Comparison of ENCODE assay signal across 13 cellular contexts in the genomic region with DNA sequence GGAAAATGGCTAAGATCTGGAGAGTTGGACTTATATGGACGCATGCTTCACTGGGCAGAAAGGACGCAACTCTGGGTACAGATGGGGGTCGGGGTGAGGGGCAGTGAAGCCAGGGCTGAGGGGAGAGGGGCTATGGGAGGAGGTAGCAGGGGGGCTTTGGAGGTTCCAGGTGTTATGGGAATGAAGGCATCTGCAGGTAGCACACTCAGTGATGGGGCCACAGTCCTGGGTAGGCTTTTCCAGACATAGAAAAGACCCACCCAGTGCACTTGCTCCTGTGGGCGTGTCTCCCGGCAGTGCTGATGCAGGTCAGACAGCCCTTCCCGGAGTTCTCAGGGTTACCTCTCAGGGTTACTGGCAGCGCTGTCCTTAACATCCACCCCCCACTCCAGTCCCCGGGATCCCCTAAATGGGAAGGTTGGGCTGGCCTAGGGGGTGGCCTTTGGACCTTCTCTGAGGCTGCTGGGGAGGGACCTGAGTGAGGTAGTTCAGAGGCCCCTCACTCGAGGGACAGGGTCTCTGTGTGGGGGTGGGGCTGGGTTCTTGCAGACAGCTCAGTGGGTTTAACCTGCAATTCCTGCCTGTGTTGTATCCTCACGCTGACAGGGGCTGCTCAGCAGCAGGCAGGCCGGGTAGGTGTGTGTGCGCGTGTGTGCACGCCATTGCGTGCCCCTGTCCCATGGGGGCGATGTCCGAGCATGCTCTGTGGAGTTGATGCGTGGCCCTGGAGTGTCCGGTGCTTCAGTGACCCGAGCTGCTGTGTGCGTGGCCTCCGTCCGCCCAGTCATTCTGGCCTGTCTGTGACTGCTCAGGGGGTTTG. TPM values are rescaled to one million over a fixed set of nuclear protein-coding genes. Genes with fewer than 3 reads are reported as not detected.
DNase-seq lines count a peak whose midpoint lies in the region; ATAC-seq and TF ChIP-seq lines count a peak whose summit lies in the region.
"Had no signal": no experiment of that assay in that cellular context is flagged by ENCODE, and none has a peak within 500 bp of the region (broad histone marks: within the 10 kb centered on the region; RNA-seq: fewer than 3 reads in every experiment).

No MANE protein-coding gene starts in this region.

- H3K79me2 ChIP-seq in GM23338 (replicated peaks; ENCODE audit: insufficient read depth) (peaks cover 41% of the 10 kb centered on the region), neural progenitor cell (ENCODE audit: low read depth) (peaks cover 34% of the 10 kb centered on the region)

- H3K9me3 Mint-ChIP-seq in GM23338 (no peaks in the 10 kb centered on the region; the same call in 2 of the 3 replicates), neural progenitor cell (no peaks in the 10 kb centered on the region)
- H3K9me3 Mint-ChIP-seq: activated naive CD4-positive, alpha-beta T cell treated with anti-CD3 and anti-CD28 coated beads, Interleukin-2, amount 50 U/mL, for 72 hours had no signal

- peaks cover 47 to 100% (median 93%) of the 10 kb centered on the region in 11 experiments for H3K36me3 ChIP-seq in BLaER1 treated with 17β-estradiol and CSF1 and Interleukin-3, amounts not matched to agents 10 nM and 100 nM
- H3K36me3 ChIP-seq in GM23338 (ENCODE audit: insufficient read depth) = peaks cover 13% of the 10 kb centered on the region
- H3K36me3 ChIP-seq in neural progenitor cell = no peaks in the 10 kb centered on the region
- H3K36me3 ChIP-seq in suprapubic skin = peaks cover 48% of the 10 kb centered on the region

- peak; percentile 43 for ATAC-seq in GM23338

- DNase-seq in GM23338 (ENCODE audit: low spot score) (peak; percentile 61), cardiac fibroblast (ENCODE audit: low read depth in 2 of 2) (peak in 1 of 2 donors; percentile 24), neural progenitor cell (ENCODE audit: low spot score) (peak; percentile 31), Kasumi-1 (lab: John Stamatoyannopoulos, UW) (no peak), GM20000 (ENCODE audit: low spot score) (no peak), suprapubic skin (ENCODE audit: low spot score in 2 of 2) (no peak), NCI-H82 (lab: John Stamatoyannopoulos, UW) (no peak)
- DNase-seq: Calu3; NCI-H1105 treated with DMSO at 0.1 percent for 48 hours; NK-92 treated with Interleukin-12 subunit alpha and Interleukin-12 subunit beta, amount 100 ng/mL, for 24 hours had no signal

- H3K4me1 ChIP-seq in BLaER1 treated with 17β-estradiol and CSF1 and Interleukin-3, amounts not matched to agents 10 nM and 100 nM = peaks cover 53 to 94% (median 63%) of the 10 kb centered on the region in 10 experiments
- H3K4me1 ChIP-seq in GM23338 (ENCODE audit: insufficient read depth) (peaks cover 12% of the 10 kb centered on the region; the same call in 1 of the 2 replicates), neural progenitor cell (peaks cover 1% of the 10 kb centered on the region), suprapubic skin (peaks cover 79% of the 10 kb centered on the region)

- H3K27ac ChIP-seq in BLaER1 treated with 17β-estradiol and CSF1 and Interleukin-3, amounts not matched to agents 10 nM and 100 nM = peak overlapping the region in 6 of 11 experiments; percentile 5 to 95 (median 27); a peak in 11 of 22 replicates
- H3K27ac ChIP-seq in GM23338 (ENCODE audit: low read depth) = peak overlapping the region; percentile 50; the same call in 1 of the 2 replicates
- H3K27ac ChIP-seq in neural progenitor cell = no peak overlapping the region
- H3K27ac ChIP-seq in suprapubic skin = no peak overlapping the region

- no peaks in the 10 kb centered on the region for H3K27me3 ChIP-seq in BLaER1 treated with 17β-estradiol and CSF1 and Interleukin-3, amounts not matched to agents 10 nM and 100 nM
- H3K27me3 ChIP-seq in GM23338 (ENCODE audit: insufficient read depth) (no peaks in the 10 kb centered on the region), neural progenitor cell (no peaks in the 10 kb centered on the region), suprapubic skin (no peaks in the 10 kb centered on the region)

- WGBS in suprapubic skin = 89% methylated on average over 20 of the region's 23 CpGs

- peaks cover 34 to 100% (median 93%) of the 10 kb centered on the region in 11 experiments; a peak in 21 of 22 replicates for H4K20me1 ChIP-seq in BLaER1 treated with 17β-estradiol and CSF1 and Interleukin-3, amounts not matched to agents 10 nM and 100 nM
- peaks cover 34% of the 10 kb centered on the region for H4K20me1 ChIP-seq in GM23338 (replicated peaks; ENCODE audit: insufficient read depth)
- H4K20me1 ChIP-seq in neural progenitor cell (ENCODE audit: low read depth) = peaks cover 59% of the 10 kb centered on the region

- peaks cover 28% of the 10 kb centered on the region for H3K27me3 Mint-ChIP-seq in GM23338 (ENCODE audit: insufficient read depth, low read depth, poor library complexity)
- peaks cover 4% of the 10 kb centered on the region for H3K27me3 Mint-ChIP-seq in neural progenitor cell (ENCODE audit: insufficient read depth, low read depth)

- H3K4me2 ChIP-seq in BLaER1 treated with 17β-estradiol and CSF1 and Interleukin-3, amounts not matched to agents 10 nM and 100 nM = peak overlapping the region; percentile 91 to 100 (median 98); a peak in 21 of 22 replicates
- H3K4me2 ChIP-seq in GM23338 = no peak overlapping the region
- H3K4me2 ChIP-seq in neural progenitor cell = no peak overlapping the region

- H3K27ac Mint-ChIP-seq in GM23338 (peak overlapping the region; percentile 53; the same call in 1 of the 2 replicates), neural progenitor cell (no peak overlapping the region)
- H3K27ac Mint-ChIP-seq: activated naive CD4-positive, alpha-beta T cell treated with anti-CD3 and anti-CD28 coated beads, Interleukin-2, amount 50 U/mL, for 72 hours had no signal

- peak; percentile 53 to 62 for TF ChIP-seq CTCF in GM23338 (conservative IDR thresholded peaks at IDR 0.05; ENCODE audit: low read depth in 2 of 2)
- peak; percentile 17 for TF ChIP-seq CTCF in cardiac fibroblast (IDR thresholded peaks at IDR 0.05; ENCODE audit: low read depth, low read length)
- TF ChIP-seq CTCF in neural progenitor cell (IDR thresholded peaks at IDR 0.05) = peak; percentile 30
- TF ChIP-seq CTCF in GM20000 (IDR thresholded peaks at IDR 0.05; ENCODE audit: extremely low read depth, missing control alignments) = no peak
- no peak for TF ChIP-seq CTCF in suprapubic skin (IDR thresholded peaks at IDR 0.05)

- H3K36me3 Mint-ChIP-seq in GM23338 (ENCODE audit: low read depth) = peaks cover 41% of the 10 kb centered on the region
- H3K36me3 Mint-ChIP-seq in neural progenitor cell = peaks cover 15% of the 10 kb centered on the region

- H3K9me3 ChIP-seq in BLaER1 treated with 17β-estradiol and CSF1 and Interleukin-3, amounts not matched to agents 10 nM and 100 nM (replicated peaks in 1 of 11) = no peaks in the 10 kb centered on the region
- no peaks in the 10 kb centered on the region for H3K9me3 ChIP-seq in neural progenitor cell (ENCODE audit: low read depth)
- no peaks in the 10 kb centered on the region for H3K9me3 ChIP-seq in suprapubic skin

- no peaks in the 10 kb centered on the region for H3K9me2 ChIP-seq in GM23338 (ENCODE audit: insufficient read depth)

- H3F3A ChIP-seq in GM23338 (replicated peaks; ENCODE audit: low read depth) = peaks cover 57% of the 10 kb centered on the region
- no peaks in the 10 kb centered on the region for H3F3A ChIP-seq in neural progenitor cell (ENCODE audit: low read depth)

- H3K4me3 Mint-ChIP-seq in GM23338 (no peak overlapping the region), neural progenitor cell (no peak overlapping the region)

- peaks cover 14% of the 10 kb centered on the region; the same call in 2 of the 3 replicates for H3K4me1 Mint-ChIP-seq in GM23338
- H3K4me1 Mint-ChIP-seq in neural progenitor cell = peaks cover 8% of the 10 kb centered on the region

- no peak for TF ChIP-seq POLR2A in suprapubic skin (IDR thresholded peaks at IDR 0.05)

- TF ChIP-seq EP300 in suprapubic skin (IDR thresholded peaks at IDR 0.05) = no peak

- peak overlapping the region in 7 of 11 experiments; percentile 3 to 65 (median 33); a peak in 9 of 22 replicates for H3K9ac ChIP-seq in BLaER1 treated with 17β-estradiol and CSF1 and Interleukin-3, amounts not matched to agents 10 nM and 100 nM
- H3K9ac ChIP-seq in neural progenitor cell = no peak overlapping the region

- H3K4me3 ChIP-seq in BLaER1 treated with 17β-estradiol and CSF1 and Interleukin-3, amounts not matched to agents 10 nM and 100 nM = peak overlapping the region in 5 of 10 experiments; percentile 87 to 100 (median 99); a peak in 7 of 20 replicates
- H3K4me3 ChIP-seq in GM23338 (no peak overlapping the region), cardiac fibroblast (replicated peaks in 1 of 2; ENCODE audit: low read depth in 2 of 2, low read length in 2 of 2) (no peak overlapping the region), neural progenitor cell (no peak overlapping the region), suprapubic skin (no peak overlapping the region)

- H2AFZ ChIP-seq in GM23338 (no peak overlapping the region), neural progenitor cell (replicated peaks) (no peak overlapping the region)

TF ChIP-seq in GM23338, 12 proteins besides CTCF, POLR2A, EP300 and RAD21 (continues in another document):
- TF ChIP-seq ZNF331 (CRISPR knock-in tag; IDR thresholded peaks at IDR 0.05; ENCODE audit: low read depth) (no peak), POLR2AphosphoS5 (IDR thresholded peaks at IDR 0.05; ENCODE audit: low read depth) (no peak), NANOG (IDR thresholded peaks at IDR 0.05; ENCODE audit: borderline replicate concordance) (no peak), EZH2 (IDR thresholded peaks at IDR 0.05; ENCODE audit: low read depth, unreplicated experiment) (no peak), CREB1 (CRISPR knock-in tag; IDR thresholded peaks at IDR 0.05; ENCODE audit: low read depth) (no peak)

RNA-seq across cellular contexts. Expression of a gene that starts 6.2 kb away (rescaled TPM):
- total RNA-seq in GM23338 (2014; rRNA removed; shearing (Covaris generic)) = 132 and 141 TPM in 2 replicates
- 108 and 111 TPM in 2 replicates for polyA plus RNA-seq in GM23338 (2016; fragmentation: Nextera tagmentation; extraction: Ambion mirVana)
- total RNA-seq in neural progenitor cell (ENCODE audit: low replicate concordance) (5.2 and 21.5 TPM in 2 replicates), suprapubic skin (10 to 100 TPM; 46.3 to 73.0 (median 59.3) TPM)

RNA-seq across cellular contexts. Expression of a gene that starts 21.3 kb away (rescaled TPM):
- 119 and 154 TPM in 2 replicates for total RNA-seq in GM23338 (2014; rRNA removed; shearing (Covaris generic))
- 60.7 and 66.1 TPM in 2 replicates for polyA plus RNA-seq in GM23338 (2016; fragmentation: Nextera tagmentation; extraction: Ambion mirVana)
- 4.1 and 6.0 TPM in 2 replicates for total RNA-seq in neural progenitor cell (ENCODE audit: low replicate concordance)
- 10 to 100 TPM; 60.9 to 94.4 (median 67.7) TPM for total RNA-seq in suprapubic skin

RNA-seq across cellular contexts. Expression of a gene that starts 24.9 kb away (rescaled TPM):
- total RNA-seq in GM23338 (2014; rRNA removed; shearing (Covaris generic)) = 28.8 and 30.2 TPM in 2 replicates
- polyA plus RNA-seq in GM23338 (2016; fragmentation: Nextera tagmentation; extraction: Ambion mirVana) = 4.7 and 5.4 TPM in 2 replicates
- total RNA-seq in neural progenitor cell (ENCODE audit: low replicate concordance) = 20.1 and 46.5 TPM in 2 replicates
- total RNA-seq in suprapubic skin = under 1 TPM in 3 of 4 donors, not detected in 1; 0.13 to 0.40 (median 0.19) TPM

RNA-seq across cellular contexts. Expression of a gene that starts 55.9 kb away (rescaled TPM):
- total RNA-seq in GM23338 (2014; rRNA removed; shearing (Covaris generic)) = 4.0 and 5.0 TPM in 2 replicates
- 0.37 TPM in 1 of 2 replicates, not detected in the other for polyA plus RNA-seq in GM23338 (2016; fragmentation: Nextera tagmentation; extraction: Ambion mirVana)
- total RNA-seq in neural progenitor cell (ENCODE audit: low replicate concordance) (not detected in 2 replicates), suprapubic skin (not detected)
- total RNA-seq: activated naive CD4-positive, alpha-beta T cell treated with anti-CD3 and anti-CD28 coated beads, Interleukin-2, amount 50 U/mL, for 72 hours; Calu3; skeletal muscle tissue had no signal

Comparison
In these comparisons a context has a peak if more than half of its experiments do, and no peak if none do; other contexts are left out.
1. H3K27ac ChIP-seq: peak in BLaER1 treated with 17β-estradiol and CSF1 and Interleukin-3, amounts not matched to agents 10 nM and 100 nM (6 of 11) and GM23338 (single experiment); none in neural progenitor cell (single experiment) and suprapubic skin (single experiment).
2. H3K4me2 ChIP-seq: peak in BLaER1 treated with 17β-estradiol and CSF1 and Interleukin-3, amounts not matched to agents 10 nM and 100 nM (11 of 11); none in GM23338 (single experiment) and neural progenitor cell (single experiment).
3. DNase-seq: peak in GM23338 (single experiment) and neural progenitor cell (single experiment); none in Kasumi-1 (0 of 2), GM20000 (single experiment), suprapubic skin (0 of 2) and NCI-H82 (single experiment).
4. CTCF ChIP-seq: peak in GM23338 (2 of 2), cardiac fibroblast (single experiment) and neural progenitor cell (single experiment); none in GM20000 (single experiment) and suprapubic skin (0 of 2).
5. RNA of a gene that starts 24.9 kb away (total RNA-seq): 28.8 to 30.2 TPM in GM23338 and 20.1 to 46.5 TPM in neural progenitor cell; 0.13 to 0.40 TPM in suprapubic skin; every median in the first group is over 10 times any median in the second.